Comparison of ENCODE assay signal across 8 cellular contexts in genomic region chr19:56333506-56333905, GRCh38. TPM values are rescaled to one million over a fixed set of nuclear protein-coding genes. Genes with fewer than 3 reads are reported as not detected.
A peak's percentile ranks its signal among the peaks of the same experiment; 100 is the strongest.
DNase-seq lines count a peak whose midpoint lies in the region; ATAC-seq and TF ChIP-seq lines count a peak whose summit lies in the region.

No MANE protein-coding gene starts in this region.

- intact Hi-C loops in colonic mucosa (cut with DNase I) (loop anchor here (5.0 kb wide), 1 partner anchor 266 kb away; no protein-coding TSS in a partner anchor), natural killer cell (cut with micrococcal nuclease) (loop anchor here (1.0 kb wide), 2 partner anchors 80 to 267 kb away; no protein-coding TSS in a partner anchor)

- no peak overlapping the region for H3K27ac ChIP-seq in colonic mucosa

- no peaks in the 10 kb centered on the region for H3K36me3 ChIP-seq in colonic mucosa

- H3K4me3 ChIP-seq in colonic mucosa = no peak overlapping the region

- H3K9me3 Mint-ChIP-seq in natural killer cell = no peaks in the 10 kb centered on the region

- no peaks in the 10 kb centered on the region for H3K27me3 ChIP-seq in colonic mucosa

- H3K4me1 Mint-ChIP-seq in natural killer cell = no peaks in the 10 kb centered on the region

- H3K27ac Mint-ChIP-seq in natural killer cell = no peak overlapping the region

- peak; percentile 58 for TF ChIP-seq CTCF in colonic mucosa (IDR thresholded peaks at IDR 0.05)
- TF ChIP-seq CTCF in natural killer cell (IDR thresholded peaks at IDR 0.05) = peak; percentile 90

- no peaks in the 10 kb centered on the region for H3K9me3 ChIP-seq in colonic mucosa

- no peak overlapping the region for H3K4me3 Mint-ChIP-seq in natural killer cell

- no peak overlapping the region for H3K9ac ChIP-seq in colonic mucosa (ENCODE audit: low read depth in 2 of 2, low read length in 2 of 2)

- ATAC-seq in natural killer cell = peak; percentile 75 to 87 (median 85)
- ATAC-seq in HG03097 (IDR thresholded peaks at IDR 0.05; ENCODE audit: low FRiP score, unreplicated experiment) = no peak
- no peak for ATAC-seq in HG03095 (IDR thresholded peaks at IDR 0.05; ENCODE audit: unreplicated experiment)

- H3K36me3 Mint-ChIP-seq in natural killer cell = no peaks in the 10 kb centered on the region

- H3K4me1 ChIP-seq in colonic mucosa = no peaks in the 10 kb centered on the region

- H3K27me3 Mint-ChIP-seq in natural killer cell (ENCODE audit: low read depth in 2 of 2) = no peaks in the 10 kb centered on the region

- DNase-seq in activated gamma-delta T cell treated with Interleukin-2 at 50 U/mL for 16 hours = peak; percentile 29
- DNase-seq in activated gamma-delta T cell (lab: John Stamatoyannopoulos, UW) = no peak
- peak; percentile 78 for DNase-seq in MV-4-11 (lab: John Stamatoyannopoulos, UW)
- DNase-seq in SW480 (ENCODE audit: low spot score) = peak; percentile 71
- peak; percentile 60 for DNase-seq in colonic mucosa
- DNase-seq in natural killer cell = no peak

RNA-seq across cellular contexts. Expression of gene ZSCAN5A, which starts 18.9 kb away (rescaled TPM):
- total RNA-seq in colonic mucosa = 10 to 100 TPM in 1 of 2 donors, 1 to 10 TPM in 1; 9.8 to 12.1 TPM
- 10 to 100 TPM in 1 of 3 donors, 1 to 10 TPM in 2; 6.7 to 10.2 (median 7.9) TPM for total RNA-seq in natural killer cell

RNA-seq across cellular contexts. Expression of gene ZNF582, which starts 59.8 kb away (rescaled TPM):
- total RNA-seq in colonic mucosa (1 to 10 TPM; 1.1 to 1.4 TPM), natural killer cell (1 to 10 TPM; 1.3 to 3.3 (median 2.8) TPM)

Comparison
In these comparisons a context has a peak if more than half of its experiments do, and no peak if none do; other contexts are left out.
1. DNase-seq: peak in activated gamma-delta T cell treated with Interleukin-2 at 50 U/mL for 16 hours (single experiment), MV-4-11 (single experiment), SW480 (single experiment) and colonic mucosa (single experiment); none in activated gamma-delta T cell (single experiment) and natural killer cell (single experiment).
2. ATAC-seq: peak in natural killer cell (3 of 3); none in HG03097 (single experiment) and HG03095 (single experiment).